Comparison of ENCODE assay signal across 16 cellular contexts in the genomic region with DNA sequence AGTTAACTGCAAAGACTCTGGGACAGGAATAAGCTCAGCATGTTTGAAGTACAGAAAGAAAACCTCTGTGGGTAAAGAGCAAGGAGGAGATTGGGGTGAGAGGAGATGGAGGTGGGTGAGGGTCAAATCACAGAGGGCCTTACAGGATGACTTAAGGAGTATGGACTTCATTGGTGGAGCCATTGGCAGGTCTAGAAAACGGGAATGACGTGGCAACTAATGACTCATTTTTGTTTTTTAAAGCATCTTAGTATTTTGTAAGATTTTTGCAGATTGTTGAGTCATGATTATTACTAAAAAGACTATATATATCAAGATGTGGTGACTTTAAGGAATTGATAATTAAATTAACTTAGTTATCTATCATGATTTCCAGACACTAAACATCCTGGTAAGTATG. TPM values are rescaled to one million over a fixed set of nuclear protein-coding genes. Genes with fewer than 3 reads are reported as not detected.
DNase-seq lines count a peak whose midpoint lies in the region; ATAC-seq, FAIRE-seq and TF ChIP-seq lines count a peak whose summit lies in the region.
"Had no signal": no experiment of that assay in that cellular context is flagged by ENCODE, and none has a peak within 500 bp of the region (broad histone marks: within the 10 kb centered on the region; RNA-seq: fewer than 3 reads in every experiment).

No MANE protein-coding gene starts in this region.

- no peaks in the 10 kb centered on the region for H3K27me3 ChIP-seq in RWPE2 (ENCODE audit: insufficient read depth, poor library complexity, severe bottlenecking)
- H3K27me3 ChIP-seq in endothelial cell of umbilical vein (ENCODE audit: control insufficient read depth in 2 of 2, insufficient read depth in 2 of 2, low read length in 2 of 2): no peaks in the 10 kb centered on the region
- H3K27me3 ChIP-seq in trophoblast cell (ENCODE audit: insufficient read depth, low read length): no peaks in the 10 kb centered on the region
- no peaks in the 10 kb centered on the region for H3K27me3 ChIP-seq in heart right ventricle
- H3K27me3 ChIP-seq: esophagus muscularis mucosa had no signal

- CTCF ChIA-PET in endothelial cell of umbilical vein (lab: Charles Lee): no interaction called here

- DNase-seq in GM04504 (ENCODE audit: low read depth) (peak; percentile 12), RWPE2 (ENCODE audit: low spot score) (no peak), endothelial cell of umbilical vein (ENCODE audit: low read depth, low spot score) (no peak), trophoblast cell (peak; percentile 61 to 87), heart right ventricle (no peak), islet precursor cell (no peak)
- DNase-seq: activated CD8-positive, alpha-beta T cell treated with anti-CD3 and anti-CD28 coated beads for 36 hours; activated naive CD4-positive, alpha-beta T cell; CD8-positive, alpha-beta memory T cell; cerebellar nuclear complex; Karpas-422; kidney; T1000 had no signal

- no peak overlapping the region for H4K8ac ChIP-seq in trophoblast cell (ENCODE audit: low read depth, low read length)

- no peak overlapping the region for H2AK5ac ChIP-seq in trophoblast cell (ENCODE audit: low read length)

- H3K9me1 ChIP-seq in endothelial cell of umbilical vein (replicated peaks; ENCODE audit: control insufficient read depth, extremely low read depth, insufficient read depth, low read length): no peaks in the 10 kb centered on the region

- H4K20me1 ChIP-seq in endothelial cell of umbilical vein (replicated peaks; ENCODE audit: control insufficient read depth, extremely low read depth, insufficient read depth, low read length): no peaks in the 10 kb centered on the region

- H3K4me1 ChIP-seq in RWPE2 (ENCODE audit: insufficient read depth, poor library complexity, severe bottlenecking) (no peaks in the 10 kb centered on the region), endothelial cell of umbilical vein (ENCODE audit: control insufficient read depth, extremely low read depth, insufficient read depth, low read length) (peaks cover 2% of the 10 kb centered on the region), trophoblast cell (ENCODE audit: control insufficient read depth in 1 of 2, insufficient read depth in 2 of 2, low read length in 2 of 2) (peaks cover 0 to 4% of the 10 kb centered on the region in 2 experiments), heart right ventricle (no peaks in the 10 kb centered on the region)
- H3K4me1 ChIP-seq: esophagus muscularis mucosa had no signal

- dilution Hi-C loops in endothelial cell of umbilical vein (cut with MboI; ENCODE audit: extremely low pct_ligation_motif_present, low sequenced_read_pairs): no loop called here

- H3K23ac ChIP-seq in trophoblast cell (ENCODE audit: low read length): no peak overlapping the region

- no peak overlapping the region for H4K12ac ChIP-seq in trophoblast cell (ENCODE audit: low read depth, low read length)

- no peaks in the 10 kb centered on the region for H3K9me3 ChIP-seq in RWPE2 (ENCODE audit: severe bottlenecking)
- no peaks in the 10 kb centered on the region for H3K9me3 ChIP-seq in endothelial cell of umbilical vein (replicated peaks; ENCODE audit: control insufficient read depth, insufficient read depth, low read length)
- no peaks in the 10 kb centered on the region for H3K9me3 ChIP-seq in trophoblast cell (ENCODE audit: insufficient read depth, low read depth, low read length)
- no peaks in the 10 kb centered on the region for H3K9me3 ChIP-seq in heart right ventricle
- H3K9me3 ChIP-seq: esophagus muscularis mucosa had no signal

- H3K9ac ChIP-seq in endothelial cell of umbilical vein (replicated peaks; ENCODE audit: extremely low read depth, insufficient read depth, low read length) (no peak overlapping the region), trophoblast cell (ENCODE audit: low read length) (no peak overlapping the region)

- no peak overlapping the region for H3K4ac ChIP-seq in trophoblast cell (ENCODE audit: low read depth, low read length)

- H3K14ac ChIP-seq in trophoblast cell (ENCODE audit: low read length): no peak overlapping the region

- H2BK5ac ChIP-seq in trophoblast cell (ENCODE audit: low read depth, low read length, poor library complexity): no peak overlapping the region

- H3K36me3 ChIP-seq in RWPE2 (ENCODE audit: low read depth): peaks cover 76% of the 10 kb centered on the region
- H3K36me3 ChIP-seq in endothelial cell of umbilical vein (ENCODE audit: control insufficient read depth in 2 of 2, extremely low read depth in 1 of 2, insufficient read depth in 2 of 2, low read length in 2 of 2): peaks cover 8 to 10% of the 10 kb centered on the region in 2 experiments
- H3K36me3 ChIP-seq in trophoblast cell (ENCODE audit: control insufficient read depth in 1 of 2, insufficient read depth in 2 of 2, low read length in 2 of 2): peaks cover 6 to 12% of the 10 kb centered on the region in 2 experiments
- peaks cover 0 to 100% (median 49%) of the 10 kb centered on the region in 9 donors for H3K36me3 ChIP-seq in heart right ventricle

- no peak overlapping the region for H3K18ac ChIP-seq in trophoblast cell (ENCODE audit: low read length)

- TF ChIP-seq CTCF in RWPE2 (IDR thresholded peaks at IDR 0.05; ENCODE audit: poor library complexity, severe bottlenecking) (no peak), endothelial cell of umbilical vein (IDR thresholded peaks at IDR 0.05; ENCODE audit: extremely low read depth in 1 of 2, insufficient read depth in 1 of 2, low read depth in 1 of 2, low read length in 2 of 2) (no peak), heart right ventricle (IDR thresholded peaks at IDR 0.05) (no peak)

- no peak overlapping the region for H3K27ac ChIP-seq in RWPE2 (ENCODE audit: poor library complexity, severe bottlenecking)
- no peak overlapping the region for H3K27ac ChIP-seq in endothelial cell of umbilical vein (ENCODE audit: insufficient read depth, low read depth, low read length)
- H3K27ac ChIP-seq in trophoblast cell (ENCODE audit: low read depth, low read length): no peak overlapping the region
- no peak overlapping the region for H3K27ac ChIP-seq in heart right ventricle
- H3K27ac ChIP-seq: esophagus muscularis mucosa had no signal

- no CpG with 5 or more reads among the region's 2 CpGs for WGBS in trophoblast cell (ENCODE audit: extremely low coverage, insufficient coverage, insufficient read length)
- WGBS in heart right ventricle, 2 donors: 88 to 90% methylated on average over 2 of the region's 2 CpGs

- H3K79me2 ChIP-seq in endothelial cell of umbilical vein (ENCODE audit: control insufficient read depth, insufficient read depth, low read length): no peaks in the 10 kb centered on the region
- no peaks in the 10 kb centered on the region for H3K79me2 ChIP-seq in trophoblast cell (ENCODE audit: control insufficient read depth, insufficient read depth, low read length, poor library complexity)

- H3K4me3 ChIP-seq in RWPE2 (ENCODE audit: severe bottlenecking) (no peak overlapping the region), endothelial cell of umbilical vein (replicated peaks in 1 of 3; ENCODE audit: insufficient read depth in 1 of 3, low read depth in 1 of 3, low read length in 3 of 3) (no peak overlapping the region), trophoblast cell (ENCODE audit: low read depth, low read length) (no peak overlapping the region), heart right ventricle (no peak overlapping the region)
- H3K4me3 ChIP-seq: esophagus muscularis mucosa had no signal

- intact Hi-C loops in endothelial cell of umbilical vein (cut with micrococcal nuclease): no loop called here
- intact Hi-C loops in heart right ventricle (cut with DNase I): no loop called here

- H2AFZ ChIP-seq in endothelial cell of umbilical vein (ENCODE audit: low read depth, low read length): no peak overlapping the region
- no peak overlapping the region for H2AFZ ChIP-seq in trophoblast cell (ENCODE audit: insufficient read depth, low read length, poor library complexity)

- H4K91ac ChIP-seq in trophoblast cell (ENCODE audit: low read depth, low read length): no peak overlapping the region

- ATAC-seq in RWPE2 (ENCODE audit: low read depth) (peak; percentile 82), heart right ventricle (no peak), GM19035 (IDR thresholded peaks at IDR 0.05; ENCODE audit: unreplicated experiment) (no peak), GM18517 (IDR thresholded peaks at IDR 0.05; ENCODE audit: unreplicated experiment) (no peak)
- ATAC-seq: activated CD8-positive, alpha-beta T cell treated with anti-CD3 and anti-CD28 coated beads for 36 hours had no signal

- POLR2A ChIA-PET in endothelial cell of umbilical vein (lab: Charles Lee): interaction anchor here (0.7 kb wide), 1 partner anchor 38 kb away, joined by 3 read pairs; no protein-coding TSS in a partner anchor

- H2BK120ac ChIP-seq in trophoblast cell (ENCODE audit: insufficient read depth, low read length, poor library complexity): no peak overlapping the region

- H3K79me1 ChIP-seq in trophoblast cell (ENCODE audit: low read length): peaks cover 1% of the 10 kb centered on the region

- no peak for TF ChIP-seq POLR2A in endothelial cell of umbilical vein (IDR thresholded peaks at IDR 0.05; ENCODE audit: low read depth, low read length)

- H2BK12ac ChIP-seq in trophoblast cell (ENCODE audit: low read length): no peak overlapping the region

- no peak for FAIRE-seq in endothelial cell of umbilical vein (lab: Jason Lieb, UNC)
- FAIRE-seq: kidney had no signal

- no TSS peak for BruUV-seq in endothelial cell of umbilical vein (replicated peaks; lab: Mats Ljungman, UMichigan)

- H3K4me2 ChIP-seq in endothelial cell of umbilical vein (ENCODE audit: insufficient read depth, low read length) (no peak overlapping the region), trophoblast cell (ENCODE audit: low read length) (no peak overlapping the region)

TF ChIP-seq in endothelial cell of umbilical vein, 7 proteins besides CTCF, POLR2A, EP300 and RAD21 (continues in another document):
- TF ChIP-seq, protein P1, sequence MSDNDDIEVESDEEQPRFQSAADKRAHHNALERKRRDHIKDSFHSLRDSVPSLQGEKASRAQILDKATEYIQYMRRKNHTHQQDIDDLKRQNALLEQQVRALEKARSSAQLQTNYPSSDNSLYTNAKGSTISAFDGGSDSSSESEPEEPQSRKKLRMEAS (IDR thresholded peaks at IDR 0.05; ENCODE audit: insufficient read depth, insufficient read length): no peak
- TF ChIP-seq JUN (IDR thresholded peaks at IDR 0.05; ENCODE audit: borderline replicate concordance, insufficient read depth, insufficient read length, low read depth) (peak; percentile 7), EZH2 (IDR thresholded peaks at IDR 0.05; ENCODE audit: borderline replicate concordance, low read depth, low read length, severe bottlenecking) (no peak)

RNA-seq across cellular contexts. Expression of a gene that starts 18.5 kb away (rescaled TPM):
- total RNA-seq in endothelial cell of umbilical vein: 21.5 and 23.1 TPM in 2 replicates
- polyA plus RNA-seq in endothelial cell of umbilical vein: 3.4 and 4.6 TPM in 2 replicates
- 6.2 and 6.7 TPM in 2 replicates for polyA plus RNA-seq in endothelial cell of umbilical vein (2011; cell fraction: cytosol; rRNA removed)
- 11.9 and 16.8 TPM in 2 replicates for polyA plus RNA-seq in endothelial cell of umbilical vein (2011; cell fraction: nucleus; rRNA removed)
- polyA plus RNA-seq in endothelial cell of umbilical vein (2012): 11.6 and 17.9 TPM in 2 replicates
- polyA minus RNA-seq in endothelial cell of umbilical vein: 18.1 and 21.8 TPM in 2 replicates
- polyA minus RNA-seq in endothelial cell of umbilical vein (2011; cell fraction: cytosol; rRNA and poly(A)+ RNA removed): 16.5 TPM
- polyA minus RNA-seq in endothelial cell of umbilical vein (2011; cell fraction: nucleus; rRNA and poly(A)+ RNA removed): 21.7 and 35.0 TPM in 2 replicates
- 4.1 TPM in 2 replicates for polyA plus RNA-seq in trophoblast cell (2013)
- 1 to 10 TPM; 5.1 to 8.5 (median 6.6) TPM for total RNA-seq in heart right ventricle
- polyA plus RNA-seq in heart right ventricle: 1 to 10 TPM; 1.5 to 2.2 TPM

Comparison
In these comparisons a context has a peak if more than half of its experiments do, and no peak if none do; other contexts are left out.
1. DNase-seq: peak in GM04504 (single experiment) and trophoblast cell (2 of 2); none in RWPE2 (single experiment), endothelial cell of umbilical vein (single experiment), heart right ventricle (0 of 2) and islet precursor cell (single experiment).